In the genomic region with DNA sequence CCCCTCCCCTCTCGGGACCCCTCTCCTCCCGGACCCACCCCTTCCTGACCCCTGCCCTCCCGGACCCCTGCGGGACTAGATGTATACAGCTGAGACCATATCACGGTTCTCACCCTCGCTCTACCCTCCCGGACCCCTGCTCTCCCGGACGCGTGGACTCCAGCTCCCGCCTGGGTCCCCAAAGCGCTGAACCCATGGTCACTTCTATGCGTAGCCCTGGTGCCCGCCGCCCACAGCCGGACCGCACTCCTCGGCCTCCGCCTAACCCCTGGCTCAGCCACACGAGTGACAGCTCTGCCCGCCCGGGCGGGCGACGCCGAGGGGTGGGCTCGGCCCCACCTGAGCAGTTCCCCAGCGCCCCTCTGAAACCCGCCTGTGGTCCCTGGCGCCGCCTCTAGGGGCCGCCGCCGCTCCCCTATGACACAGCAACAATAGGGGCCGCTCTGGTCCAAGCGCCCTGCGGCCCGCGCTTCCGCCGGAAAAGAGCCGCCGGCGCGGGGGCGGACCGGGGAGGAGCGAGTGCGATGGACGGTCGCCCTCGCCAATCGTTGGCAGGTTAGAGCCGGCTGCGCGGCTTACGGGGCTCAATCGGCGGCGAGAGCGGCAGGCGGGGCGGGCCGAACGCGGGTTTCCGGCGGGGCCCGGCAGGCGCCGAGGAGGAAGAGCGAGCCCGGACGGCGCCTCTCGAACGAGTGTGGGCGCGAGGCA, we compare ENCODE assay signal across 8 cellular contexts. TPM values are rescaled to one million over a fixed set of nuclear protein-coding genes. Genes with fewer than 3 reads are reported as not detected.
DNase-seq lines count a peak whose midpoint lies in the region; TF ChIP-seq lines count a peak whose summit lies in the region.

TSS of gene ADRM1 (plus strand) at position 657 of the 708 bp plus-strand sequence. CDS start 572 bp downstream, outside the sequence.

- H3K27ac ChIP-seq in MM.1S (ENCODE audit: low read length) (peak within 1 kb of the TSS; percentile 87), neural progenitor cell (peak within 1 kb of the TSS; percentile 77)

- peak within 1 kb of the TSS; percentile 87 for H3K4me3 ChIP-seq in HAP-1
- peak within 1 kb of the TSS; percentile 85 for H3K4me3 ChIP-seq in MM.1S (ENCODE audit: low read length)
- peak within 1 kb of the TSS; percentile 81 to 88 for H3K4me3 ChIP-seq in foreskin fibroblast (ENCODE audit: low read depth in 1 of 2, low read length in 2 of 2)
- peak within 1 kb of the TSS; percentile 77 for H3K4me3 ChIP-seq in neural progenitor cell

- H3K27me3 ChIP-seq in HAP-1 (ENCODE audit: low read depth) (no peaks in the 10 kb centered on the region), MM.1S (replicated peaks; ENCODE audit: insufficient read depth, low read length) (no peaks in the 10 kb centered on the region), neural progenitor cell (no peaks in the 10 kb centered on the region)

- peaks cover 2% of the 10 kb centered on the region for H3K27me3 Mint-ChIP-seq in neural progenitor cell (ENCODE audit: insufficient read depth, low read depth)

- peak within 1 kb of the TSS; percentile 95 for H3K4me2 ChIP-seq in MM.1S (ENCODE audit: low read depth, low read length)
- peak within 1 kb of the TSS; percentile 95 for H3K4me2 ChIP-seq in neural progenitor cell

- no peaks in the 10 kb centered on the region for H3K9me3 ChIP-seq in HAP-1
- H3K9me3 ChIP-seq in MM.1S (replicated peaks; ENCODE audit: insufficient read depth, low read length): no peaks in the 10 kb centered on the region
- no peaks in the 10 kb centered on the region for H3K9me3 ChIP-seq in neural progenitor cell (ENCODE audit: low read depth)

- H2AFZ ChIP-seq in MM.1S (ENCODE audit: low read length) (peak within 1 kb of the TSS; percentile 72), neural progenitor cell (replicated peaks) (peak within 1 kb of the TSS; percentile 83)

- TF ChIP-seq CTCF in MM.1S (IDR thresholded peaks at IDR 0.05; ENCODE audit: low read length) (peak; percentile 89), foreskin fibroblast (IDR thresholded peaks at IDR 0.05; ENCODE audit: low read depth, low read length) (peak; percentile 95), neural progenitor cell (IDR thresholded peaks at IDR 0.05) (peak; percentile 90)

- H3K9me3 Mint-ChIP-seq in neural progenitor cell: no peaks in the 10 kb centered on the region

- H3K4me1 Mint-ChIP-seq in neural progenitor cell: peaks cover 13% of the 10 kb centered on the region

- H3K36me3 ChIP-seq in HAP-1 (replicated peaks): peaks cover 44% of the 10 kb centered on the region
- peaks cover 15% of the 10 kb centered on the region for H3K36me3 ChIP-seq in MM.1S (replicated peaks; ENCODE audit: insufficient read depth, low read length)
- H3K36me3 ChIP-seq in neural progenitor cell: no peaks in the 10 kb centered on the region

- H3K4me1 ChIP-seq in HAP-1 (peaks cover 11% of the 10 kb centered on the region), MM.1S (ENCODE audit: low read length) (peaks cover 9% of the 10 kb centered on the region), neural progenitor cell (peaks cover 7% of the 10 kb centered on the region)

- peak within 1 kb of the TSS; percentile 93 for H3K4me3 Mint-ChIP-seq in neural progenitor cell

- peak within 1 kb of the TSS; percentile 91 for H3K9ac ChIP-seq in MM.1S (ENCODE audit: low read length)
- peak within 1 kb of the TSS; percentile 73 for H3K9ac ChIP-seq in neural progenitor cell

- in situ Hi-C loops in HAP-1 (cut with MboI; ENCODE audit: low sequenced_read_pairs): no loop called here

- H3K27ac Mint-ChIP-seq in neural progenitor cell: peak within 1 kb of the TSS; percentile 92

- H4K20me1 ChIP-seq in MM.1S (ENCODE audit: insufficient read depth, low read length): peaks cover 30% of the 10 kb centered on the region
- H4K20me1 ChIP-seq in neural progenitor cell (ENCODE audit: low read depth): peaks cover 29% of the 10 kb centered on the region

- H3K79me2 ChIP-seq in MM.1S (ENCODE audit: low read length) (peaks cover 45% of the 10 kb centered on the region), neural progenitor cell (ENCODE audit: low read depth) (peaks cover 32% of the 10 kb centered on the region)

- no peaks in the 10 kb centered on the region for H3K9me2 ChIP-seq in MM.1S (replicated peaks; ENCODE audit: insufficient read depth, low read length)

- H3F3A ChIP-seq in MM.1S (ENCODE audit: insufficient read depth, low read length): peaks cover 11% of the 10 kb centered on the region; the same call in 1 of the 2 replicates
- H3F3A ChIP-seq in neural progenitor cell (ENCODE audit: low read depth): peaks cover 25% of the 10 kb centered on the region

- peaks cover 9% of the 10 kb centered on the region for H3K36me3 Mint-ChIP-seq in neural progenitor cell

- DNase-seq in GDM1 (lab: John Stamatoyannopoulos, UW) (peak; percentile 96), HAP-1 (ENCODE audit: low spot score in 2 of 2) (peak; percentile 90 to 96), MM.1S (peak; percentile 96), SIG-M5 (lab: John Stamatoyannopoulos, UW) (peak; percentile 78), activated gamma-delta T cell treated with Interleukin-2 at 50 U/mL for 16 hours (peak; percentile 95), foreskin fibroblast (peak; percentile 97 to 99), neural progenitor cell (ENCODE audit: low spot score) (peak; percentile 99), stromal cell of bone marrow (ENCODE audit: low read depth) (peak; percentile 90)

RNA-seq across cellular contexts. Expression of gene ADRM1, which starts in this region (rescaled TPM):
- 52.3 and 96.3 TPM in 2 replicates for total RNA-seq in neural progenitor cell (ENCODE audit: low replicate concordance)

Comparison
In these comparisons a context has a peak if more than half of its experiments do, and no peak if none do; other contexts are left out.
1. Peak in every context shown above with its lines: DNase-seq, H3K4me3 ChIP-seq and H3K27ac ChIP-seq.